Comparison of ENCODE assay signal across 1 cellular context in the genomic region with DNA sequence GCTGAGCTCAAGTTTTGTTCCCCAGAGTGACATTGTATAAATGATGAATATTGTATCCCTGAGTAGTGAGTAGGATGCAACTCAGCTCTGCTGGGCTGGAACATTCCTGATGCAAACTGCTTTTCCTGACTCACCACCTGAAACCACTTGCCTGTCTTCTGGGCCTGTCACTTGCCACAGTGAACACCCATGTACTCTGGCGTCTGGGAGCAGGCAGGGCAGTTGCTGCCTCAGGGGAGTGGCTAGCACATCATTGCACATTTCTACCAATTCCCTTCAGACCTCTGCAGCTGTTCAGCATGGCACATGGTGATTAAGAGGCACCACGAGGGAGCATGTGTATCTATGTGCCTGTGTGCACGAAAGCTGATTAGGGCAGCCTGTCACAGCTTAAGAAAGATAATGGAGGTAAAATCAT.
TF ChIP-seq lines count a peak whose summit lies in the region.

No MANE protein-coding gene starts in this region.

TF ChIP-seq in K562, 482 proteins besides CTCF, POLR2A, EP300 and RAD21 (continued from another document and continues in another):
- TF ChIP-seq, protein P1, sequence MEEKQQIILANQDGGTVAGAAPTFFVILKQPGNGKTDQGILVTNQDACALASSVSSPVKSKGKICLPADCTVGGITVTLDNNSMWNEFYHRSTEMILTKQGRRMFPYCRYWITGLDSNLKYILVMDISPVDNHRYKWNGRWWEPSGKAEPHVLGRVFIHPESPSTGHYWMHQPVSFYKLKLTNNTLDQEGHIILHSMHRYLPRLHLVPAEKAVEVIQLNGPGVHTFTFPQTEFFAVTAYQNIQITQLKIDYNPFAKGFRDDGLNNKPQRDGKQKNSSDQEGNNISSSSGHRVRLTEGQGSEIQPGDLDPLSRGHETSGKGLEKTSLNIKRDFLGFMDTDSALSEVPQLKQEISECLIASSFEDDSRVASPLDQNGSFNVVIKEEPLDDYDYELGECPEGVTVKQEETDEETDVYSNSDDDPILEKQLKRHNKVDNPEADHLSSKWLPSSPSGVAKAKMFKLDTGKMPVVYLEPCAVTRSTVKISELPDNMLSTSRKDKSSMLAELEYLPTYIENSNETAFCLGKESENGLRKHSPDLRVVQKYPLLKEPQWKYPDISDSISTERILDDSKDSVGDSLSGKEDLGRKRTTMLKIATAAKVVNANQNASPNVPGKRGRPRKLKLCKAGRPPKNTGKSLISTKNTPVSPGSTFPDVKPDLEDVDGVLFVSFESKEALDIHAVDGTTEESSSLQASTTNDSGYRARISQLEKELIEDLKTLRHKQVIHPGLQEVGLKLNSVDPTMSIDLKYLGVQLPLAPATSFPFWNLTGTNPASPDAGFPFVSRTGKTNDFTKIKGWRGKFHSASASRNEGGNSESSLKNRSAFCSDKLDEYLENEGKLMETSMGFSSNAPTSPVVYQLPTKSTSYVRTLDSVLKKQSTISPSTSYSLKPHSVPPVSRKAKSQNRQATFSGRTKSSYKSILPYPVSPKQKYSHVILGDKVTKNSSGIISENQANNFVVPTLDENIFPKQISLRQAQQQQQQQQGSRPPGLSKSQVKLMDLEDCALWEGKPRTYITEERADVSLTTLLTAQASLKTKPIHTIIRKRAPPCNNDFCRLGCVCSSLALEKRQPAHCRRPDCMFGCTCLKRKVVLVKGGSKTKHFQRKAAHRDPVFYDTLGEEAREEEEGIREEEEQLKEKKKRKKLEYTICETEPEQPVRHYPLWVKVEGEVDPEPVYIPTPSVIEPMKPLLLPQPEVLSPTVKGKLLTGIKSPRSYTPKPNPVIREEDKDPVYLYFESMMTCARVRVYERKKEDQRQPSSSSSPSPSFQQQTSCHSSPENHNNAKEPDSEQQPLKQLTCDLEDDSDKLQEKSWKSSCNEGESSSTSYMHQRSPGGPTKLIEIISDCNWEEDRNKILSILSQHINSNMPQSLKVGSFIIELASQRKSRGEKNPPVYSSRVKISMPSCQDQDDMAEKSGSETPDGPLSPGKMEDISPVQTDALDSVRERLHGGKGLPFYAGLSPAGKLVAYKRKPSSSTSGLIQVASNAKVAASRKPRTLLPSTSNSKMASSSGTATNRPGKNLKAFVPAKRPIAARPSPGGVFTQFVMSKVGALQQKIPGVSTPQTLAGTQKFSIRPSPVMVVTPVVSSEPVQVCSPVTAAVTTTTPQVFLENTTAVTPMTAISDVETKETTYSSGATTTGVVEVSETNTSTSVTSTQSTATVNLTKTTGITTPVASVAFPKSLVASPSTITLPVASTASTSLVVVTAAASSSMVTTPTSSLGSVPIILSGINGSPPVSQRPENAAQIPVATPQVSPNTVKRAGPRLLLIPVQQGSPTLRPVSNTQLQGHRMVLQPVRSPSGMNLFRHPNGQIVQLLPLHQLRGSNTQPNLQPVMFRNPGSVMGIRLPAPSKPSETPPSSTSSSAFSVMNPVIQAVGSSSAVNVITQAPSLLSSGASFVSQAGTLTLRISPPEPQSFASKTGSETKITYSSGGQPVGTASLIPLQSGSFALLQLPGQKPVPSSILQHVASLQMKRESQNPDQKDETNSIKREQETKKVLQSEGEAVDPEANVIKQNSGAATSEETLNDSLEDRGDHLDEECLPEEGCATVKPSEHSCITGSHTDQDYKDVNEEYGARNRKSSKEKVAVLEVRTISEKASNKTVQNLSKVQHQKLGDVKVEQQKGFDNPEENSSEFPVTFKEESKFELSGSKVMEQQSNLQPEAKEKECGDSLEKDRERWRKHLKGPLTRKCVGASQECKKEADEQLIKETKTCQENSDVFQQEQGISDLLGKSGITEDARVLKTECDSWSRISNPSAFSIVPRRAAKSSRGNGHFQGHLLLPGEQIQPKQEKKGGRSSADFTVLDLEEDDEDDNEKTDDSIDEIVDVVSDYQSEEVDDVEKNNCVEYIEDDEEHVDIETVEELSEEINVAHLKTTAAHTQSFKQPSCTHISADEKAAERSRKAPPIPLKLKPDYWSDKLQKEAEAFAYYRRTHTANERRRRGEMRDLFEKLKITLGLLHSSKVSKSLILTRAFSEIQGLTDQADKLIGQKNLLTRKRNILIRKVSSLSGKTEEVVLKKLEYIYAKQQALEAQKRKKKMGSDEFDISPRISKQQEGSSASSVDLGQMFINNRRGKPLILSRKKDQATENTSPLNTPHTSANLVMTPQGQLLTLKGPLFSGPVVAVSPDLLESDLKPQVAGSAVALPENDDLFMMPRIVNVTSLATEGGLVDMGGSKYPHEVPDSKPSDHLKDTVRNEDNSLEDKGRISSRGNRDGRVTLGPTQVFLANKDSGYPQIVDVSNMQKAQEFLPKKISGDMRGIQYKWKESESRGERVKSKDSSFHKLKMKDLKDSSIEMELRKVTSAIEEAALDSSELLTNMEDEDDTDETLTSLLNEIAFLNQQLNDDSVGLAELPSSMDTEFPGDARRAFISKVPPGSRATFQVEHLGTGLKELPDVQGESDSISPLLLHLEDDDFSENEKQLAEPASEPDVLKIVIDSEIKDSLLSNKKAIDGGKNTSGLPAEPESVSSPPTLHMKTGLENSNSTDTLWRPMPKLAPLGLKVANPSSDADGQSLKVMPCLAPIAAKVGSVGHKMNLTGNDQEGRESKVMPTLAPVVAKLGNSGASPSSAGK (IDR thresholded peaks at IDR 0.05) = peak; percentile 96
- TF ChIP-seq RFX1 (IDR thresholded peaks at IDR 0.05) (no peak), TEAD2 (tag; IDR thresholded peaks at IDR 0.05) (no peak), ZNF668 (CRISPR knock-in tag; IDR thresholded peaks at IDR 0.05) (no peak), MYNN (IDR thresholded peaks at IDR 0.05) (peak; percentile 27; the same call in 1 of the 2 replicates), MYNN (CRISPR knock-in tag; IDR thresholded peaks at IDR 0.05) (no peak), MXI1 (IDR thresholded peaks at IDR 0.05; ENCODE audit: low read depth, low read length) (0 out of 2 replicates have a peak, but pooled peaks have one; percentile 41), TAF1 (IDR thresholded peaks at IDR 0.05; ENCODE audit: control insufficient read depth, extremely low read depth, insufficient read depth, low read length, severe bottlenecking) (no peak), PTTG1 (tag; IDR thresholded peaks at IDR 0.05; ENCODE audit: low read depth) (no peak), ZNF24 (IDR thresholded peaks at IDR 0.05) (no peak), MTA2 (IDR thresholded peaks at IDR 0.05; ENCODE audit: low read depth) (peak; percentile 56; the same call in 1 of the 2 replicates), ZNF644 (tag; IDR thresholded peaks at IDR 0.05; ENCODE audit: low read depth) (no peak), OTX1 (CRISPR knock-in tag; IDR thresholded peaks at IDR 0.05) (no peak), MED1 (CRISPR knock-in tag; IDR thresholded peaks at IDR 0.05; ENCODE audit: borderline replicate concordance) (no peak), ZNF232 (CRISPR knock-in tag; IDR thresholded peaks at IDR 0.05) (no peak), ETV5 (CRISPR knock-in tag; IDR thresholded peaks at IDR 0.05; ENCODE audit: low read depth) (no peak), TBP (optimal IDR thresholded peaks at IDR 0.05; ENCODE audit: low read depth, low read length) (no peak), CREB1 (IDR thresholded peaks at IDR 0.05) (peak; percentile 33; the same call in 1 of the 2 replicates), CREB1 (CRISPR knock-in tag; IDR thresholded peaks at IDR 0.05) (peak; percentile 39; the same call in 1 of the 2 replicates), LCOR (CRISPR knock-in tag; IDR thresholded peaks at IDR 0.05) (peak; percentile 72), CHD4 (IDR thresholded peaks at IDR 0.05; ENCODE audit: insufficient read depth, insufficient replicate concordance, low read depth, low read length, poor library complexity, severe bottlenecking) (no peak), PHB2 (IDR thresholded peaks at IDR 0.05; ENCODE audit: low read depth) (no peak), ZBED1 (IDR thresholded peaks at IDR 0.05) (no peak), KLF13 (tag; IDR thresholded peaks at IDR 0.05; ENCODE audit: borderline replicate concordance, low read depth) (no peak), NFIX (CRISPR knock-in tag; IDR thresholded peaks at IDR 0.05; ENCODE audit: low read depth) (no peak), NR4A1 (CRISPR knock-in tag; IDR thresholded peaks at IDR 0.05) (no peak), NR4A1 (tag; IDR thresholded peaks at IDR 0.05) (0 out of 2 replicates have a peak, but pooled peaks have one; percentile 26), SAFB (IDR thresholded peaks at IDR 0.05; ENCODE audit: borderline replicate concordance, low read depth, low read length) (no peak), FOXK1 (CRISPR knock-in tag; IDR thresholded peaks at IDR 0.05; ENCODE audit: borderline replicate concordance) (no peak), FUS (optimal IDR thresholded peaks at IDR 0.05; ENCODE audit: low read depth, low read length) (no peak), BHLHE40 (IDR thresholded peaks at IDR 0.05; ENCODE audit: low read length) (peak; percentile 72)
- TF ChIP-seq, protein P2, sequence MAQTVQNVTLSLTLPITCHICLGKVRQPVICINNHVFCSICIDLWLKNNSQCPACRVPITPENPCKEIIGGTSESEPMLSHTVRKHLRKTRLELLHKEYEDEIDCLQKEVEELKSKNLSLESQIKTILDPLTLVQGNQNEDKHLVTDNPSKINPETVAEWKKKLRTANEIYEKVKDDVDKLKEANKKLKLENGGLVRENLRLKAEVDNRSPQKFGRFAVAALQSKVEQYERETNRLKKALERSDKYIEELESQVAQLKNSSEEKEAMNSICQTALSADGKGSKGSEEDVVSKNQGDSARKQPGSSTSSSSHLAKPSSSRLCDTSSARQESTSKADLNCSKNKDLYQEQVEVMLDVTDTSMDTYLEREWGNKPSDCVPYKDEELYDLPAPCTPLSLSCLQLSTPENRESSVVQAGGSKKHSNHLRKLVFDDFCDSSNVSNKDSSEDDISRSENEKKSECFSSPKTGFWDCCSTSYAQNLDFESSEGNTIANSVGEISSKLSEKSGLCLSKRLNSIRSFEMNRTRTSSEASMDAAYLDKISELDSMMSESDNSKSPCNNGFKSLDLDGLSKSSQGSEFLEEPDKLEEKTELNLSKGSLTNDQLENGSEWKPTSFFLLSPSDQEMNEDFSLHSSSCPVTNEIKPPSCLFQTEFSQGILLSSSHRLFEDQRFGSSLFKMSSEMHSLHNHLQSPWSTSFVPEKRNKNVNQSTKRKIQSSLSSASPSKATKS (CRISPR knock-in tag; IDR thresholded peaks at IDR 0.05) = no peak
- TF ChIP-seq, protein P3, sequence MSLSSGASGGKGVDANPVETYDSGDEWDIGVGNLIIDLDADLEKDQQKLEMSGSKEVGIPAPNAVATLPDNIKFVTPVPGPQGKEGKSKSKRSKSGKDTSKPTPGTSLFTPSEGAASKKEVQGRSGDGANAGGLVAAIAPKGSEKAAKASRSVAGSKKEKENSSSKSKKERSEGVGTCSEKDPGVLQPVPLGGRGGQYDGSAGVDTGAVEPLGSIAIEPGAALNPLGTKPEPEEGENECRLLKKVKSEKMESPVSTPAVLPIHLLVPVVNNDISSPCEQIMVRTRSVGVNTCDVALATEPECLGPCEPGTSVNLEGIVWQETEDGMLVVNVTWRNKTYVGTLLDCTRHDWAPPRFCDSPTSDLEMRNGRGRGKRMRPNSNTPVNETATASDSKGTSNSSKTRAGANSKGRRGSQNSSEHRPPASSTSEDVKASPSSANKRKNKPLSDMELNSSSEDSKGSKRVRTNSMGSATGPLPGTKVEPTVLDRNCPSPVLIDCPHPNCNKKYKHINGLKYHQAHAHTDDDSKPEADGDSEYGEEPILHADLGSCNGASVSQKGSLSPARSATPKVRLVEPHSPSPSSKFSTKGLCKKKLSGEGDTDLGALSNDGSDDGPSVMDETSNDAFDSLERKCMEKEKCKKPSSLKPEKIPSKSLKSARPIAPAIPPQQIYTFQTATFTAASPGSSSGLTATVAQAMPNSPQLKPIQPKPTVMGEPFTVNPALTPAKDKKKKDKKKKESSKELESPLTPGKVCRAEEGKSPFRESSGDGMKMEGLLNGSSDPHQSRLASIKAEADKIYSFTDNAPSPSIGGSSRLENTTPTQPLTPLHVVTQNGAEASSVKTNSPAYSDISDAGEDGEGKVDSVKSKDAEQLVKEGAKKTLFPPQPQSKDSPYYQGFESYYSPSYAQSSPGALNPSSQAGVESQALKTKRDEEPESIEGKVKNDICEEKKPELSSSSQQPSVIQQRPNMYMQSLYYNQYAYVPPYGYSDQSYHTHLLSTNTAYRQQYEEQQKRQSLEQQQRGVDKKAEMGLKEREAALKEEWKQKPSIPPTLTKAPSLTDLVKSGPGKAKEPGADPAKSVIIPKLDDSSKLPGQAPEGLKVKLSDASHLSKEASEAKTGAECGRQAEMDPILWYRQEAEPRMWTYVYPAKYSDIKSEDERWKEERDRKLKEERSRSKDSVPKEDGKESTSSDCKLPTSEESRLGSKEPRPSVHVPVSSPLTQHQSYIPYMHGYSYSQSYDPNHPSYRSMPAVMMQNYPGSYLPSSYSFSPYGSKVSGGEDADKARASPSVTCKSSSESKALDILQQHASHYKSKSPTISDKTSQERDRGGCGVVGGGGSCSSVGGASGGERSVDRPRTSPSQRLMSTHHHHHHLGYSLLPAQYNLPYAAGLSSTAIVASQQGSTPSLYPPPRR (CRISPR knock-in tag; IDR thresholded peaks at IDR 0.05; ENCODE audit: borderline replicate concordance) = 0 out of 2 replicates have a peak, but pooled peaks have one; percentile 68
- TF ChIP-seq, protein P4, sequence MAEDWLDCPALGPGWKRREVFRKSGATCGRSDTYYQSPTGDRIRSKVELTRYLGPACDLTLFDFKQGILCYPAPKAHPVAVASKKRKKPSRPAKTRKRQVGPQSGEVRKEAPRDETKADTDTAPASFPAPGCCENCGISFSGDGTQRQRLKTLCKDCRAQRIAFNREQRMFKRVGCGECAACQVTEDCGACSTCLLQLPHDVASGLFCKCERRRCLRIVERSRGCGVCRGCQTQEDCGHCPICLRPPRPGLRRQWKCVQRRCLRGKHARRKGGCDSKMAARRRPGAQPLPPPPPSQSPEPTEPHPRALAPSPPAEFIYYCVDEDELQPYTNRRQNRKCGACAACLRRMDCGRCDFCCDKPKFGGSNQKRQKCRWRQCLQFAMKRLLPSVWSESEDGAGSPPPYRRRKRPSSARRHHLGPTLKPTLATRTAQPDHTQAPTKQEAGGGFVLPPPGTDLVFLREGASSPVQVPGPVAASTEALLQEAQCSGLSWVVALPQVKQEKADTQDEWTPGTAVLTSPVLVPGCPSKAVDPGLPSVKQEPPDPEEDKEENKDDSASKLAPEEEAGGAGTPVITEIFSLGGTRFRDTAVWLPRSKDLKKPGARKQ (CRISPR knock-in tag; IDR thresholded peaks at IDR 0.05) = no peak
- TF ChIP-seq, protein P5, sequence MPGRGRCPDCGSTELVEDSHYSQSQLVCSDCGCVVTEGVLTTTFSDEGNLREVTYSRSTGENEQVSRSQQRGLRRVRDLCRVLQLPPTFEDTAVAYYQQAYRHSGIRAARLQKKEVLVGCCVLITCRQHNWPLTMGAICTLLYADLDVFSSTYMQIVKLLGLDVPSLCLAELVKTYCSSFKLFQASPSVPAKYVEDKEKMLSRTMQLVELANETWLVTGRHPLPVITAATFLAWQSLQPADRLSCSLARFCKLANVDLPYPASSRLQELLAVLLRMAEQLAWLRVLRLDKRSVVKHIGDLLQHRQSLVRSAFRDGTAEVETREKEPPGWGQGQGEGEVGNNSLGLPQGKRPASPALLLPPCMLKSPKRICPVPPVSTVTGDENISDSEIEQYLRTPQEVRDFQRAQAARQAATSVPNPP (IDR thresholded peaks at IDR 0.05; ENCODE audit: borderline replicate concordance, insufficient read depth, insufficient read length) = no peak
- TF ChIP-seq, protein P6, sequence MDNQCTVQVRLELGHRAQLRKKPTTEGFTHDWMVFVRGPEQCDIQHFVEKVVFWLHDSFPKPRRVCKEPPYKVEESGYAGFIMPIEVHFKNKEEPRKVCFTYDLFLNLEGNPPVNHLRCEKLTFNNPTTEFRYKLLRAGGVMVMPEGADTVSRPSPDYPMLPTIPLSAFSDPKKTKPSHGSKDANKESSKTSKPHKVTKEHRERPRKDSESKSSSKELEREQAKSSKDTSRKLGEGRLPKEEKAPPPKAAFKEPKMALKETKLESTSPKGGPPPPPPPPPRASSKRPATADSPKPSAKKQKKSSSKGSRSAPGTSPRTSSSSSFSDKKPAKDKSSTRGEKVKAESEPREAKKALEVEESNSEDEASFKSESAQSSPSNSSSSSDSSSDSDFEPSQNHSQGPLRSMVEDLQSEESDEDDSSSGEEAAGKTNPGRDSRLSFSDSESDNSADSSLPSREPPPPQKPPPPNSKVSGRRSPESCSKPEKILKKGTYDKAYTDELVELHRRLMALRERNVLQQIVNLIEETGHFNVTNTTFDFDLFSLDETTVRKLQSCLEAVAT (IDR thresholded peaks at IDR 0.05) = no peak
